In genomic region chr15:68548375-68548774, GRCh38 we compare ENCODE assay signal across 15 cellular contexts. TPM values are rescaled to one million over a fixed set of nuclear protein-coding genes. Genes with fewer than 3 reads are reported as not detected.
DNase-seq lines count a peak whose midpoint lies in the region; ATAC-seq and TF ChIP-seq lines count a peak whose summit lies in the region.
"Had no signal": no experiment of that assay in that cellular context is flagged by ENCODE, and none has a peak within 500 bp of the region (broad histone marks: within the 10 kb centered on the region; RNA-seq: fewer than 3 reads in every experiment).

No MANE protein-coding gene starts in this region.

- ATAC-seq in stimulated activated naive CD8-positive, alpha-beta T cell treated with anti-CD3 and anti-CD28 coated beads, Interleukin-15, Interleukin-2, amounts not matched to agents 100 U/mL and 50 U/mL, for 24 hours, result peak; percentile 48
- no peak for ATAC-seq in stimulated activated naive CD8-positive, alpha-beta T cell treated with anti-CD3 and anti-CD28 coated beads, Interleukin-15, amount 100 ng/mL, for 72 hours
- ATAC-seq in upper lobe of left lung (ENCODE audit: low FRiP score in 2 of 2), result no peak
- no peak for ATAC-seq in Right ventricle myocardium superior (ENCODE audit: poor library complexity)
- ATAC-seq: CD8-positive, alpha-beta T cell; HCT116; HepG2 had no signal

- H3K27me3 Mint-ChIP-seq in stimulated activated naive CD8-positive, alpha-beta T cell treated with anti-CD3 and anti-CD28 coated beads, Interleukin-15, amount 100 ng/mL, for 72 hours, result peaks cover 40% of the 10 kb centered on the region
- H3K27me3 Mint-ChIP-seq in chondrocyte (ENCODE audit: low read depth), result no peaks in the 10 kb centered on the region

- H3K9me3 Mint-ChIP-seq in stimulated activated naive CD8-positive, alpha-beta T cell treated with anti-CD3 and anti-CD28 coated beads, Interleukin-15, amount 100 ng/mL, for 72 hours, result no peaks in the 10 kb centered on the region
- no peaks in the 10 kb centered on the region for H3K9me3 Mint-ChIP-seq in chondrocyte (ENCODE audit: low read depth)
- H3K9me3 Mint-ChIP-seq: CD8-positive, alpha-beta T cell had no signal

- H3K36me3 ChIP-seq in upper lobe of left lung, result no peaks in the 10 kb centered on the region

- no peak for TF ChIP-seq POLR2A in upper lobe of left lung (IDR thresholded peaks at IDR 0.05)

- H3K27ac Mint-ChIP-seq in stimulated activated naive CD8-positive, alpha-beta T cell treated with anti-CD3 and anti-CD28 coated beads, Interleukin-15, amount 100 ng/mL, for 72 hours, result no peak overlapping the region
- peak overlapping the region; percentile 13 for H3K27ac Mint-ChIP-seq in chondrocyte (ENCODE audit: unreplicated experiment)
- H3K27ac Mint-ChIP-seq: CD14-positive monocyte; CD8-positive, alpha-beta T cell had no signal

- peaks cover 20% of the 10 kb centered on the region for H3K36me3 Mint-ChIP-seq in chondrocyte (ENCODE audit: low read depth)
- H3K36me3 Mint-ChIP-seq: CD14-positive monocyte; CD8-positive, alpha-beta T cell had no signal

- no peak overlapping the region for H3K27ac ChIP-seq in upper lobe of left lung
- H3K27ac ChIP-seq: GM23248 had no signal

- no peak overlapping the region for H3K4me3 Mint-ChIP-seq in stimulated activated naive CD8-positive, alpha-beta T cell treated with anti-CD3 and anti-CD28 coated beads, Interleukin-15, amount 100 ng/mL, for 72 hours
- no peak overlapping the region for H3K4me3 Mint-ChIP-seq in chondrocyte (ENCODE audit: unreplicated experiment)
- H3K4me3 Mint-ChIP-seq: CD14-positive monocyte; CD8-positive, alpha-beta T cell had no signal

- no peak for TF ChIP-seq EP300 in upper lobe of left lung (IDR thresholded peaks at IDR 0.05)

- TF ChIP-seq CTCF in GM20000 (IDR thresholded peaks at IDR 0.05; ENCODE audit: extremely low read depth, missing control alignments) (no peak), chondrocyte (IDR thresholded peaks at IDR 0.05) (no peak), upper lobe of left lung (IDR thresholded peaks at IDR 0.05) (no peak)

- peaks cover 0 to 5% (median 0%) of the 10 kb centered on the region in 4 donors for H3K4me1 ChIP-seq in upper lobe of left lung

- H3K4me1 Mint-ChIP-seq in stimulated activated naive CD8-positive, alpha-beta T cell treated with anti-CD3 and anti-CD28 coated beads, Interleukin-15, amount 100 ng/mL, for 72 hours, result no peaks in the 10 kb centered on the region
- peaks cover 71% of the 10 kb centered on the region for H3K4me1 Mint-ChIP-seq in chondrocyte (ENCODE audit: low read depth)
- H3K4me1 Mint-ChIP-seq: CD14-positive monocyte had no signal

- intact Hi-C loops in Right ventricle myocardium superior (cut with DNase I), result no loop called here

- H3K4me3 ChIP-seq in upper lobe of left lung, result no peak overlapping the region
- H3K4me3 ChIP-seq: GM23248 had no signal

- 63 to 72% methylated on average over 3 of the region's 3 CpGs for WGBS in upper lobe of left lung, 2 donors

- no peak for DNase-seq in stimulated activated naive CD8-positive, alpha-beta T cell treated with anti-CD3 and anti-CD28 coated beads, Interleukin-15, Interleukin-2, amounts not matched to agents 100 U/mL and 50 U/mL, for 24 hours
- DNase-seq in stimulated activated naive CD8-positive, alpha-beta T cell treated with anti-CD3 and anti-CD28 coated beads, Interleukin-15, amount 100 ng/mL, for 72 hours, result no peak
- DNase-seq in GM20000 (ENCODE audit: low spot score) (peak; percentile 24), chondrocyte (ENCODE audit: low spot score) (no peak), upper lobe of left lung (no peak), Right ventricle myocardium superior (no peak)
- DNase-seq: CD8-positive, alpha-beta T cell; COR-L47; DMS153; DMS79 treated with DMSO at 0.1 percent for 48 hours; EL; GM23248 had no signal

- H3K27me3 ChIP-seq in upper lobe of left lung, result no peaks in the 10 kb centered on the region

- H3K9me3 ChIP-seq in upper lobe of left lung, result no peaks in the 10 kb centered on the region

RNA-seq across cellular contexts. Expression of gene CORO2B, which starts 30.4 kb away (rescaled TPM):
- 79.4 to 123 TPM (median 82.5 TPM) in 3 replicates for total RNA-seq in chondrocyte
- 1 to 10 TPM in 5 of 6 donors, under 1 TPM in 1; 0.79 to 9.0 (median 2.0) TPM for total RNA-seq in upper lobe of left lung
- 6.6 TPM for total RNA-seq in Right ventricle myocardium superior
